Comparison of ENCODE assay signal across 12 cellular contexts in the genomic region with DNA sequence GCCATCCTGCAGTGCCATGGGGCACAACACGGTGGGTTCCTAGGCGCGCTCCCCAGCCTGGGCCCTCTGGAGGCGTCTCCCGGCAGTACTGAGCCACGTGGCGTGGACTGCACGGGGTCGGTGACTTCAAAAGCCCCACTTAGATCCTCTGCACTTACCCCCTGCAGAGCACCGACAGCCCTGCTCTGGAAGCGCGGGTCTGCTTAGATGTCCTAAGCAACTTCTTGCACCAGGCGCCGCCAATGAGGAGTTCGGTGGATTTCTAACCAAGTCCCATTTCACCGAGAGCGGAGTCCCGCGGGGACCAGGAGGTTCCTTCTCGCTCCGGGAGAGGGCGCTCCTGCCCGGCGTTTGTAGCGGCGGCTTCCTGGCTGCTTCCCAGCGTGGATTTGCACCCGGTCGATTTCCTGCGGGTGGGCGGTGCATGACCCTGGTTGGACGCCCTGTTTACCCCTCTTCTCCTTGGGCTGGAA. TPM values are rescaled to one million over a fixed set of nuclear protein-coding genes. Genes with fewer than 3 reads are reported as not detected.
DNase-seq lines count a peak whose midpoint lies in the region; ATAC-seq and TF ChIP-seq lines count a peak whose summit lies in the region.
"Had no signal": no experiment of that assay in that cellular context is flagged by ENCODE, and none has a peak within 500 bp of the region (broad histone marks: within the 10 kb centered on the region; RNA-seq: fewer than 3 reads in every experiment).

No MANE protein-coding gene starts in this region.

- peaks cover 32% of the 10 kb centered on the region for H3K9me3 ChIP-seq in PC-3 (ENCODE audit: low read length)
- H3K9me3 ChIP-seq: pancreas had no signal

- H3K9me2 ChIP-seq in PC-3 (replicated peaks; ENCODE audit: low read length), result no peaks in the 10 kb centered on the region

- H3K4me3 ChIP-seq in PC-3 (ENCODE audit: low read length), result no peak overlapping the region
- H3K4me3 ChIP-seq: BLaER1 treated with 17β-estradiol and CSF1 and Interleukin-3, amounts not matched to agents 10 nM and 100 nM; pancreas had no signal

- POLR2A ChIA-PET in PC-3 (lab: Charles Lee; ENCODE audit: unreplicated experiment), result no interaction called here

- BruUV-seq in PC-3 (replicated peaks; lab: Mats Ljungman, UMichigan), result no TSS peak

- H3K9ac ChIP-seq in PC-3 (ENCODE audit: low read length), result no peak overlapping the region
- H3K9ac ChIP-seq: BLaER1 treated with 17β-estradiol and CSF1 and Interleukin-3, amounts not matched to agents 10 nM and 100 nM had no signal

- peak; percentile 58 for DNase-seq in NCI-H2227 (lab: John Stamatoyannopoulos, UW; ENCODE audit: unreplicated experiment)
- no peak for DNase-seq in NCI-H2227 treated with DMSO at 0.1 percent for 48 hours (lab: John Stamatoyannopoulos, UW)
- DNase-seq in PC-3, result no peak
- no peak for DNase-seq in foreskin keratinocyte
- peak; percentile 3 for DNase-seq in putamen (ENCODE audit: low spot score)
- DNase-seq in central memory CD4-positive, alpha-beta T cell, result no peak
- no peak for DNase-seq in GM20000 (ENCODE audit: low spot score)

- ATAC-seq in PC-3, result no peak
- ATAC-seq in foreskin keratinocyte, result no peak
- ATAC-seq in HG03521 (IDR thresholded peaks at IDR 0.05; ENCODE audit: unreplicated experiment), result no peak

- no peaks in the 10 kb centered on the region for H3K4me1 ChIP-seq in PC-3 (ENCODE audit: insufficient read depth, low read length)
- no peaks in the 10 kb centered on the region for H3K4me1 ChIP-seq in foreskin keratinocyte
- H3K4me1 ChIP-seq: BLaER1 treated with 17β-estradiol and CSF1 and Interleukin-3, amounts not matched to agents 10 nM and 100 nM; pancreas had no signal

- no peaks in the 10 kb centered on the region for H3K79me2 ChIP-seq in PC-3 (ENCODE audit: low read length)

- TF ChIP-seq CTCF in PC-3 (conservative IDR thresholded peaks at IDR 0.05; ENCODE audit: low read depth, low read length) (peak; percentile 28; the same call in 1 of the 2 replicates), foreskin keratinocyte (conservative IDR thresholded peaks at IDR 0.05) (peak; percentile 28), GM20000 (IDR thresholded peaks at IDR 0.05; ENCODE audit: extremely low read depth, missing control alignments) (no peak)

- H3K27me3 ChIP-seq in PC-3 (ENCODE audit: low read length) (no peaks in the 10 kb centered on the region), foreskin keratinocyte (no peaks in the 10 kb centered on the region)
- H3K27me3 ChIP-seq: BLaER1 treated with 17β-estradiol and CSF1 and Interleukin-3, amounts not matched to agents 10 nM and 100 nM had no signal

- H3K4me2 ChIP-seq in PC-3 (ENCODE audit: low read length), result no peak overlapping the region
- H3K4me2 ChIP-seq: BLaER1 treated with 17β-estradiol and CSF1 and Interleukin-3, amounts not matched to agents 10 nM and 100 nM had no signal

- H3F3A ChIP-seq in PC-3 (ENCODE audit: low read length, unreplicated experiment), result no peaks in the 10 kb centered on the region

- no peak overlapping the region for H2AFZ ChIP-seq in PC-3 (ENCODE audit: low read length)

- CTCF ChIA-PET in PC-3 (lab: Charles Lee), result no interaction called here

- H3K27ac ChIP-seq in PC-3 (ENCODE audit: low read length), result no peak overlapping the region
- no peak overlapping the region for H3K27ac ChIP-seq in foreskin keratinocyte
- H3K27ac ChIP-seq: BLaER1 treated with 17β-estradiol and CSF1 and Interleukin-3, amounts not matched to agents 10 nM and 100 nM; pancreas had no signal

- intact Hi-C loops in PC-3 (cut with micrococcal nuclease), result no loop called here

- no peaks in the 10 kb centered on the region for H4K20me1 ChIP-seq in PC-3 (ENCODE audit: low read length)
- H4K20me1 ChIP-seq: BLaER1 treated with 17β-estradiol and CSF1 and Interleukin-3, amounts not matched to agents 10 nM and 100 nM had no signal

- no peaks in the 10 kb centered on the region; the same call in 1 of the 2 replicates for H3K36me3 ChIP-seq in PC-3 (ENCODE audit: low read depth, low read length)
- H3K36me3 ChIP-seq: pancreas had no signal

RNA-seq across cellular contexts. Expression of gene ZNF845, which starts 25.2 kb away (rescaled TPM):
- total RNA-seq in PC-3 (2014; rRNA removed), result 4.4 and 6.6 TPM in 2 replicates
- total RNA-seq in foreskin keratinocyte, result 6.7 and 7.7 TPM in 2 replicates
- polyA plus RNA-seq in foreskin keratinocyte, result 1.3 and 1.4 TPM in 2 replicates

RNA-seq across cellular contexts. Expression of gene VN1R4, which starts 40.9 kb away (rescaled TPM):
- not detected in 2 replicates for total RNA-seq in PC-3 (2014; rRNA removed)
- not detected in 2 replicates for total RNA-seq in foreskin keratinocyte
- not detected in 2 replicates for polyA plus RNA-seq in foreskin keratinocyte
- total RNA-seq: pancreas, RPMI7951, urinary bladder had no signal
- polyA plus RNA-seq: pancreas, urinary bladder had no signal

RNA-seq across cellular contexts. Expression of gene VN1R2, which starts 50.3 kb away (rescaled TPM):
- total RNA-seq in PC-3 (2014; rRNA removed) (not detected in 2 replicates), foreskin keratinocyte (not detected in 2 replicates)
- polyA plus RNA-seq in foreskin keratinocyte, result not detected in 2 replicates
- total RNA-seq: pancreas, RPMI7951, urinary bladder had no signal
- polyA plus RNA-seq: pancreas, urinary bladder had no signal

RNA-seq across cellular contexts. Expression of gene ZNF677, which starts 53.7 kb away (rescaled TPM):
- total RNA-seq in PC-3 (2014; rRNA removed) (8.0 and 14.1 TPM in 2 replicates), foreskin keratinocyte (8.7 and 11.3 TPM in 2 replicates)
- polyA plus RNA-seq in foreskin keratinocyte, result 3.0 and 3.9 TPM in 2 replicates

RNA-seq across cellular contexts. Expression of gene ZNF525, which starts 57.1 kb away (rescaled TPM):
- total RNA-seq in PC-3 (2014; rRNA removed) (13.1 and 25.6 TPM in 2 replicates), foreskin keratinocyte (9.0 and 10.2 TPM in 2 replicates)
- polyA plus RNA-seq in foreskin keratinocyte, result 3.0 and 3.5 TPM in 2 replicates

Comparison
In these comparisons a context has a peak if more than half of its experiments do, and no peak if none do; other contexts are left out.
1. DNase-seq: peak in NCI-H2227 (single experiment) and putamen (single experiment); none in NCI-H2227 treated with DMSO at 0.1 percent for 48 hours (single experiment), PC-3 (single experiment), foreskin keratinocyte (0 of 2), central memory CD4-positive, alpha-beta T cell (single experiment) and GM20000 (single experiment).